In genomic region chr5:27619982-27620381, GRCh38 we compare ENCODE assay signal across 29 cellular contexts.
"Had no signal": no experiment of that assay in that cellular context is flagged by ENCODE, and none has a peak within 500 bp of the region (broad histone marks: within the 10 kb centered on the region; RNA-seq: fewer than 3 reads in every experiment).

No MANE protein-coding gene starts in this region.

- H3K9me3 ChIP-seq: gastrocnemius medialis, pancreas, prostate gland, testis, uterus had no signal

- H3K27me3 Mint-ChIP-seq: activated CD8-positive, alpha-beta T cell treated with anti-CD3 and anti-CD28 coated beads for 36 hours; activated naive CD4-positive, alpha-beta T cell treated with anti-CD3 and anti-CD28 coated beads, Interleukin-2, amount 50 U/mL, for 24 hours; activated naive CD8-positive, alpha-beta T cell treated with anti-CD3 and anti-CD28 coated beads, Interleukin-2, amount 50 U/mL, for 24 hours; effector memory CD8-positive, alpha-beta T cell; naive B cell had no signal

- H3K27me3 ChIP-seq: gastrocnemius medialis, pancreas, testis, uterus had no signal

- H3K4me1 ChIP-seq: gastrocnemius medialis, left ventricle myocardium inferior, pancreas, prostate gland, testis, uterus had no signal

- H3K27ac Mint-ChIP-seq: activated CD8-positive, alpha-beta T cell treated with anti-CD3 and anti-CD28 coated beads for 36 hours; activated naive CD4-positive, alpha-beta T cell treated with anti-CD3 and anti-CD28 coated beads, Interleukin-2, amount 50 U/mL, for 24 hours; activated naive CD8-positive, alpha-beta T cell treated with anti-CD3 and anti-CD28 coated beads, Interleukin-2, amount 50 U/mL, for 24 hours; activated T-helper 2 cell treated with anti-CD3 and anti-CD28 coated beads, Interferon-gamma antibody, Interleukin-2, Interleukin-4, amounts not matched to agents 10 μg/mL and 5 μg/mL and 100 μg/mL, durations not matched to agents 14 hours and 24 hours and 36 hours; effector memory CD8-positive, alpha-beta T cell; naive B cell; nephron progenitor cell; WTC11 had no signal

- DNase-seq: activated CD4-positive, alpha-beta T cell treated with anti-CD3 and anti-CD28 coated beads, Interleukin-2, amount 50 U/mL, for 1 hour; activated CD8-positive, alpha-beta T cell treated with anti-CD3 and anti-CD28 coated beads for 36 hours; activated naive CD8-positive, alpha-beta T cell treated with anti-CD3 and anti-CD28 coated beads, Interleukin-2, amount 50 U/mL, for 24 hours; activated T-cell treated with anti-CD3 and anti-CD28 coated beads, Interleukin-2, amount 50 U/mL, for 4 hours; amygdala; caudate nucleus; cortex of kidney; effector memory CD8-positive, alpha-beta T cell; erythroblast; gastrocnemius medialis; glutamatergic neuron; islet precursor cell; left ventricle myocardium inferior; naive B cell; nephron progenitor cell; pancreas; retina; stimulated activated CD4-positive, alpha-beta T cell treated with anti-CD3 and anti-CD28 coated beads, Interleukin-12 subunit alpha, Interleukin-12 subunit beta, amount 100 ng/mL, for 4 hours; stimulated activated CD4-positive, alpha-beta T cell treated with anti-CD3 and anti-CD28 coated beads, Interleukin-4, amount 100 ng/mL, for 1 hour; stimulated activated naive CD8-positive, alpha-beta T cell treated with anti-CD3 and anti-CD28 coated beads, Interleukin-15, Interleukin-2, amounts not matched to agents 100 U/mL and 50 U/mL, for 24 hours; testis; trophoblast cell; uterus had no signal

- H3K9me3 Mint-ChIP-seq: activated naive CD4-positive, alpha-beta T cell treated with anti-CD3 and anti-CD28 coated beads, Interleukin-2, amount 50 U/mL, for 24 hours; nephron progenitor cell had no signal

- H3K36me3 Mint-ChIP-seq: activated naive CD4-positive, alpha-beta T cell treated with anti-CD3 and anti-CD28 coated beads, Interleukin-2, amount 50 U/mL, for 24 hours; naive B cell had no signal

- H3K27ac ChIP-seq: gastrocnemius medialis, left ventricle myocardium inferior, pancreas, prostate gland, skin epidermis, testis, uterus had no signal

- H3K4me3 ChIP-seq: gastrocnemius medialis, left ventricle myocardium inferior, lung, pancreas, prostate gland, skin epidermis, testis, uterus had no signal

- H3K36me3 ChIP-seq: gastrocnemius medialis, left ventricle myocardium inferior, pancreas, prostate gland, uterus had no signal

- H3K4me3 Mint-ChIP-seq: activated CD8-positive, alpha-beta T cell treated with anti-CD3 and anti-CD28 coated beads for 36 hours; activated naive CD4-positive, alpha-beta T cell treated with anti-CD3 and anti-CD28 coated beads, Interleukin-2, amount 50 U/mL, for 24 hours; activated naive CD8-positive, alpha-beta T cell treated with anti-CD3 and anti-CD28 coated beads, Interleukin-2, amount 50 U/mL, for 24 hours; activated T-cell treated with anti-CD3 and anti-CD28 coated beads, Interleukin-2, amount 50 U/mL, for 4 hours; effector memory CD8-positive, alpha-beta T cell; naive B cell; nephron progenitor cell; WTC11 had no signal

- H3K4me1 Mint-ChIP-seq: activated naive CD4-positive, alpha-beta T cell treated with anti-CD3 and anti-CD28 coated beads, Interleukin-2, amount 50 U/mL, for 24 hours; activated naive CD8-positive, alpha-beta T cell treated with anti-CD3 and anti-CD28 coated beads, Interleukin-2, amount 50 U/mL, for 24 hours; naive B cell; nephron progenitor cell had no signal
